Comparison of ENCODE assay signal across 8 cellular contexts in genomic region chr9:129964901-129965734, GRCh38.
DNase-seq lines count a peak whose midpoint lies in the region; ATAC-seq, FAIRE-seq and TF ChIP-seq lines count a peak whose summit lies in the region.

No MANE protein-coding gene starts in this region.

- 67 to 76% (median 74%) methylated on average over 21 of the region's 21 CpGs for WGBS in heart left ventricle, 4 donors
- 50% methylated on average over 21 of the region's 21 CpGs for WGBS in smooth muscle cell (ENCODE audit: low lambda C conversion rate)

- peak overlapping the region; percentile 67 for H3K9ac ChIP-seq in smooth muscle cell (ENCODE audit: low read depth)

- H3K4me1 ChIP-seq in heart left ventricle (peaks cover 0 to 75% (median 30%) of the 10 kb centered on the region in 12 donors), smooth muscle cell (ENCODE audit: low read depth) (peaks cover 44% of the 10 kb centered on the region)

- no peaks in the 10 kb centered on the region for H3K27me3 Mint-ChIP-seq in activated T-helper 2 cell treated with anti-CD3 and anti-CD28 coated beads, Interferon-gamma antibody, Interleukin-2, Interleukin-4, amounts not matched to agents 10 μg/mL and 5 μg/mL and 100 μg/mL, durations not matched to agents 14 hours and 24 hours and 36 hours (ENCODE audit: low read depth)

- H3K27ac ChIP-seq in heart left ventricle (peak overlapping the region; percentile 0 to 97 (median 89)), smooth muscle cell (ENCODE audit: low read depth) (peak overlapping the region; percentile 93)

- H4K20me1 ChIP-seq in smooth muscle cell (ENCODE audit: low read depth): no peaks in the 10 kb centered on the region

- peak overlapping the region; percentile 9 for H2AFZ ChIP-seq in smooth muscle cell (ENCODE audit: low read depth)

- TF ChIP-seq POLR2A in heart left ventricle (IDR thresholded peaks at IDR 0.05) (no peak), H54 (IDR thresholded peaks at IDR 0.05; ENCODE audit: low read depth, low read length) (no peak)

- H3K27me3 ChIP-seq in heart left ventricle (no peaks in the 10 kb centered on the region), smooth muscle cell (ENCODE audit: low read depth) (no peaks in the 10 kb centered on the region)

- peaks cover 84% of the 10 kb centered on the region for H3K36me3 Mint-ChIP-seq in activated T-helper 2 cell treated with anti-CD3 and anti-CD28 coated beads, Interferon-gamma antibody, Interleukin-2, Interleukin-4, amounts not matched to agents 10 μg/mL and 5 μg/mL and 100 μg/mL, durations not matched to agents 14 hours and 24 hours and 36 hours (ENCODE audit: low read depth)

- H3K4me2 ChIP-seq in smooth muscle cell: peak overlapping the region; percentile 78

- ATAC-seq in heart left ventricle: peak in 2 of 4 donors; percentile 43 to 49
- ATAC-seq in HG03565 (IDR thresholded peaks at IDR 0.05; ENCODE audit: unreplicated experiment): no peak
- ATAC-seq in HG02884 (IDR thresholded peaks at IDR 0.05; ENCODE audit: unreplicated experiment): no peak

- no peak for FAIRE-seq in H54 (lab: Jason Lieb, UNC)

- H3K4me3 ChIP-seq in heart left ventricle (peak overlapping the region in 1 of 12 donors; percentile 0), smooth muscle cell (peak overlapping the region; percentile 0)

- no peak for TF ChIP-seq CTCF in heart left ventricle (IDR thresholded peaks at IDR 0.05)
- TF ChIP-seq CTCF in smooth muscle cell (IDR thresholded peaks at IDR 0.05; ENCODE audit: borderline replicate concordance, insufficient read depth, poor library complexity, severe bottlenecking): no peak

- peaks cover 68% of the 10 kb centered on the region for H3K4me1 Mint-ChIP-seq in activated T-helper 2 cell treated with anti-CD3 and anti-CD28 coated beads, Interferon-gamma antibody, Interleukin-2, Interleukin-4, amounts not matched to agents 10 μg/mL and 5 μg/mL and 100 μg/mL, durations not matched to agents 14 hours and 24 hours and 36 hours (ENCODE audit: low read depth)

- peak overlapping the region; percentile 89 for H3K27ac Mint-ChIP-seq in activated T-helper 2 cell treated with anti-CD3 and anti-CD28 coated beads, Interferon-gamma antibody, Interleukin-2, Interleukin-4, amounts not matched to agents 10 μg/mL and 5 μg/mL and 100 μg/mL, durations not matched to agents 14 hours and 24 hours and 36 hours

- no peaks in the 10 kb centered on the region for H3K9me3 Mint-ChIP-seq in activated T-helper 2 cell treated with anti-CD3 and anti-CD28 coated beads, Interferon-gamma antibody, Interleukin-2, Interleukin-4, amounts not matched to agents 10 μg/mL and 5 μg/mL and 100 μg/mL, durations not matched to agents 14 hours and 24 hours and 36 hours

- DNase-seq in GM04504 (ENCODE audit: low read depth) (peak; percentile 60), heart left ventricle (no peak), smooth muscle cell (lab: John Stamatoyannopoulos, UW; ENCODE audit: unreplicated experiment) (no peak), midbrain (lab: John Stamatoyannopoulos, UW) (no peak), H54 (ENCODE audit: insufficient read length, low spot score) (no peak)
- no peak for DNase-seq in activated T-helper 2 cell treated with anti-CD3 and anti-CD28 coated beads, Interferon-gamma antibody, Interleukin-2, Interleukin-4, amounts not matched to agents 10 μg/mL and 5 μg/mL and 100 μg/mL, durations not matched to agents 14 hours and 24 hours and 36 hours (ENCODE audit: low spot score)

- no peak overlapping the region for H3K4me3 Mint-ChIP-seq in activated T-helper 2 cell treated with anti-CD3 and anti-CD28 coated beads, Interferon-gamma antibody, Interleukin-2, Interleukin-4, amounts not matched to agents 10 μg/mL and 5 μg/mL and 100 μg/mL, durations not matched to agents 14 hours and 24 hours and 36 hours (ENCODE audit: low read depth)

- peaks cover 6% of the 10 kb centered on the region for H3K79me2 ChIP-seq in smooth muscle cell (ENCODE audit: low read depth)

- H3F3A ChIP-seq in smooth muscle cell (ENCODE audit: low read depth): peaks cover 31% of the 10 kb centered on the region

- H3K9me3 ChIP-seq in heart left ventricle (no peaks in the 10 kb centered on the region), smooth muscle cell (replicated peaks; ENCODE audit: low read depth) (no peaks in the 10 kb centered on the region)

- intact Hi-C loops in activated T-helper 2 cell treated with anti-CD3 and anti-CD28 coated beads, Interferon-gamma antibody, Interleukin-2, Interleukin-4, amounts not matched to agents 10 μg/mL and 5 μg/mL and 100 μg/mL, durations not matched to agents 14 hours and 24 hours and 36 hours (cut with micrococcal nuclease): no loop called here
- intact Hi-C loops in heart left ventricle (cut with DNase I): loop anchor here in 5 of 10 donors (5.0 to 10.0 kb wide), 5 partner anchors 70 to 80 kb away; partner anchors contain the start of gene FNBP1 (in 3 of the 5)

- H3K36me3 ChIP-seq in heart left ventricle (peaks cover 0 to 4% (median 0%) of the 10 kb centered on the region in 9 donors), smooth muscle cell (ENCODE audit: low read depth) (no peaks in the 10 kb centered on the region)
